In the genomic region with DNA sequence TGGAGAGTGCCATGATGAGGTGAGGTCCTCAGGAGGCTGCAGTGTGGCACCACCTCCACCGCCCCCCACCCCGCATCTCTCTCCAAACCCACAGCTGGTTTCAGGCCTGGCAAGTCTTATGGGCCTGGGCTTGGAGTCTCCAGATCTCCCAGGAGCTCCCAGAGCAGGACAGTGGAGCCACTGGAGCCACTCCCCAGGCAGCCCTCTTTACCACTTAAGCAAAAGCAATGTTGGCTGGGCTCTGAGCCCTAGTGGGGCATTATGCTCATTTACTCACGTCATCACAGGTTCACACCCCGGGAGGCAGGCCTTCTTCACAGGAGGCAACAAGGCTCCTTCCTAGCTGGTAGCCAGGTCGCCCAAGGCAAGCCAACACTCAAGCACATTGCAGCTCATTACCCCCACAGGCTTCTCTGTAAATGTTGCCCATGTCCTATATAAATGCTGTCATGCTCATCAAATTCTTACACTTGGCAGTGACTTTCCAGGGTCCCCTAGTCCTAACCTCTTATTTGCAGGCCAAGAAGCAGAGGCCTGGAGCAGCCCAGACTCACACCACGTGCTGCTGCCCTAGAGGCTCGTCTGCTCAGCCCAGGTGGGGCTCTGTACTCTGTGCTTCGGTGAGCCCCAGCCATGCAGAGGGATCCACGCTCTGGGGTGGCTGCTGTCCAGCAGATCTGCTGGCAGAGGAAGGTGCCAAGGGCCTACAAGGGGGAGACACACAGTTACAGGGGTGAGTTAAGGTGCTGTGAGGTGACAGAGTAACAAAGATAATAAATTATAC, we compare ENCODE assay signal across 1 cellular context.
TF ChIP-seq lines count a peak whose summit lies in the region.

No MANE protein-coding gene starts in this region.

TF ChIP-seq in GM23338, 12 proteins besides CTCF, POLR2A, EP300 and RAD21 (continued from another document):
- TF ChIP-seq ZNF462 (CRISPR knock-in tag; IDR thresholded peaks at IDR 0.05) (no peak), POLR2AphosphoS5 (IDR thresholded peaks at IDR 0.05; ENCODE audit: low read depth) (no peak), JUNB (IDR thresholded peaks at IDR 0.05; ENCODE audit: unreplicated experiment) (no peak), ZNF114 (CRISPR knock-in tag; IDR thresholded peaks at IDR 0.05) (no peak), EZH2phosphoT487 (IDR thresholded peaks at IDR 0.05; ENCODE audit: unreplicated experiment) (no peak), STAT1 (IDR thresholded peaks at IDR 0.05; ENCODE audit: unreplicated experiment) (no peak)
- TF ChIP-seq, protein P1, sequence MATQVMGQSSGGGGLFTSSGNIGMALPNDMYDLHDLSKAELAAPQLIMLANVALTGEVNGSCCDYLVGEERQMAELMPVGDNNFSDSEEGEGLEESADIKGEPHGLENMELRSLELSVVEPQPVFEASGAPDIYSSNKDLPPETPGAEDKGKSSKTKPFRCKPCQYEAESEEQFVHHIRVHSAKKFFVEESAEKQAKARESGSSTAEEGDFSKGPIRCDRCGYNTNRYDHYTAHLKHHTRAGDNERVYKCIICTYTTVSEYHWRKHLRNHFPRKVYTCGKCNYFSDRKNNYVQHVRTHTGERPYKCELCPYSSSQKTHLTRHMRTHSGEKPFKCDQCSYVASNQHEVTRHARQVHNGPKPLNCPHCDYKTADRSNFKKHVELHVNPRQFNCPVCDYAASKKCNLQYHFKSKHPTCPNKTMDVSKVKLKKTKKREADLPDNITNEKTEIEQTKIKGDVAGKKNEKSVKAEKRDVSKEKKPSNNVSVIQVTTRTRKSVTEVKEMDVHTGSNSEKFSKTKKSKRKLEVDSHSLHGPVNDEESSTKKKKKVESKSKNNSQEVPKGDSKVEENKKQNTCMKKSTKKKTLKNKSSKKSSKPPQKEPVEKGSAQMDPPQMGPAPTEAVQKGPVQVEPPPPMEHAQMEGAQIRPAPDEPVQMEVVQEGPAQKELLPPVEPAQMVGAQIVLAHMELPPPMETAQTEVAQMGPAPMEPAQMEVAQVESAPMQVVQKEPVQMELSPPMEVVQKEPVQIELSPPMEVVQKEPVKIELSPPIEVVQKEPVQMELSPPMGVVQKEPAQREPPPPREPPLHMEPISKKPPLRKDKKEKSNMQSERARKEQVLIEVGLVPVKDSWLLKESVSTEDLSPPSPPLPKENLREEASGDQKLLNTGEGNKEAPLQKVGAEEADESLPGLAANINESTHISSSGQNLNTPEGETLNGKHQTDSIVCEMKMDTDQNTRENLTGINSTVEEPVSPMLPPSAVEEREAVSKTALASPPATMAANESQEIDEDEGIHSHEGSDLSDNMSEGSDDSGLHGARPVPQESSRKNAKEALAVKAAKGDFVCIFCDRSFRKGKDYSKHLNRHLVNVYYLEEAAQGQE (IDR thresholded peaks at IDR 0.05; ENCODE audit: unreplicated experiment), result no peak
